8 cellular contexts compared by ENCODE assay signal in genomic region chr19:56076413-56076998, GRCh38. TPM values are rescaled to one million over a fixed set of nuclear protein-coding genes. Genes with fewer than 3 reads are reported as not detected.
DNase-seq lines count a peak whose midpoint lies in the region; ATAC-seq and TF ChIP-seq lines count a peak whose summit lies in the region.

No MANE protein-coding gene starts in this region.

- no peak overlapping the region for H3K4me3 ChIP-seq in PC-9
- no peak overlapping the region for H3K4me3 ChIP-seq in astrocyte of the cerebellum (ENCODE audit: low read depth, low read length)

- no peaks in the 10 kb centered on the region for H3K4me1 ChIP-seq in PC-9 (replicated peaks; ENCODE audit: insufficient read depth)

- 0 out of 2 replicates have a peak, but pooled peaks cover 4% of the 10 kb centered on the region for H4K20me1 ChIP-seq in PC-9 (ENCODE audit: insufficient read depth)

- CTCF ChIA-PET in PC-9 (lab: Charles Lee) = interaction anchor here (1.9 to 2.2 kb wide), 2 partner anchors 177 to 257 kb away, joined by 16 to 17 read pairs; no protein-coding TSS in a partner anchor

- H2AFZ ChIP-seq in PC-9 = no peak overlapping the region

- H3K27me3 ChIP-seq in PC-9 (ENCODE audit: insufficient read depth, low read depth) = peaks cover 7% of the 10 kb centered on the region; the same call in 1 of the 2 replicates

- intact Hi-C loops in PC-9 (cut with micrococcal nuclease; ENCODE audit: unreplicated experiment) = loop anchor here (1.0 to 10.0 kb wide), 3 partner anchors 177 to 442 kb away; no protein-coding TSS in a partner anchor

- H3K4me2 ChIP-seq in PC-9 = no peak overlapping the region

- BruUV-seq in PC-9 (replicated peaks; lab: Mats Ljungman, UMichigan) = no TSS peak

- H3K9me3 ChIP-seq in PC-9 (ENCODE audit: insufficient read depth, low read depth) = no peaks in the 10 kb centered on the region

- POLR2A ChIA-PET in PC-9 (lab: Charles Lee; ENCODE audit: unreplicated experiment) = interaction anchor here (0.6 kb wide), 1 partner anchor 1313 kb away, joined by 3 read pairs; the partner anchor contains the start of gene ZNF548

- DNase-seq in DMS53 (lab: John Stamatoyannopoulos, UW) (peak; percentile 77), HT1080 (ENCODE audit: low read depth) (peak; percentile 44), PC-9 (peak; percentile 53 to 71), astrocyte of the cerebellum (ENCODE audit: low read depth) (peak; percentile 33), inferior parietal cortex (ENCODE audit: extremely low spot score) (peak; percentile 58), GM19238 (ENCODE audit: insufficient read length, low spot score) (no peak)
- peak; percentile 10 for DNase-seq in stimulated activated CD8-positive, alpha-beta memory T cell treated with anti-CD3 and anti-CD28 coated beads, Interleukin-12 subunit alpha, Interleukin-12 subunit beta, amount 100 ng/mL, for 1 hour (ENCODE audit: low read depth)

- no peaks in the 10 kb centered on the region for H3K79me2 ChIP-seq in PC-9 (ENCODE audit: low read depth)

- in situ Hi-C loops in astrocyte of the cerebellum (cut with HindIII; ENCODE audit: low sequenced_read_pairs) = no loop called here

- no peak for ATAC-seq in GM21360 (IDR thresholded peaks at IDR 0.05; ENCODE audit: unreplicated experiment)

- no peaks in the 10 kb centered on the region for H3K9me2 ChIP-seq in PC-9 (ENCODE audit: insufficient read depth)

- no peaks in the 10 kb centered on the region for H3K36me3 ChIP-seq in PC-9 (ENCODE audit: low read depth)

- TF ChIP-seq CTCF in PC-9 (conservative IDR thresholded peaks at IDR 0.05) = peak; percentile 96
- TF ChIP-seq CTCF in astrocyte of the cerebellum (IDR thresholded peaks at IDR 0.05; ENCODE audit: low read depth, low read length, missing control alignments) = peak; percentile 89

- H3F3A ChIP-seq in PC-9 (ENCODE audit: insufficient read depth, low read depth) = peaks cover 5% of the 10 kb centered on the region

- H3K27ac ChIP-seq in PC-9 = no peak overlapping the region

RNA-seq across cellular contexts. Expression of gene ZNF787, which starts 44.6 kb away (rescaled TPM):
- total RNA-seq in HT1080 (2014; rRNA removed; shearing (Covaris generic)) = 75.1 and 81.6 TPM in 2 replicates
- 26.3 and 35.3 TPM in 2 replicates for polyA plus RNA-seq in HT1080 (2015; cell fraction: cytosol; rRNA removed)
- polyA plus RNA-seq in HT1080 (2015; cell fraction: nucleus; rRNA removed) = 21.1 and 21.7 TPM in 2 replicates
- total RNA-seq in PC-9 (2021) = 51.4 and 51.5 TPM in 2 replicates
